19 cellular contexts compared by ENCODE assay signal in the genomic region with DNA sequence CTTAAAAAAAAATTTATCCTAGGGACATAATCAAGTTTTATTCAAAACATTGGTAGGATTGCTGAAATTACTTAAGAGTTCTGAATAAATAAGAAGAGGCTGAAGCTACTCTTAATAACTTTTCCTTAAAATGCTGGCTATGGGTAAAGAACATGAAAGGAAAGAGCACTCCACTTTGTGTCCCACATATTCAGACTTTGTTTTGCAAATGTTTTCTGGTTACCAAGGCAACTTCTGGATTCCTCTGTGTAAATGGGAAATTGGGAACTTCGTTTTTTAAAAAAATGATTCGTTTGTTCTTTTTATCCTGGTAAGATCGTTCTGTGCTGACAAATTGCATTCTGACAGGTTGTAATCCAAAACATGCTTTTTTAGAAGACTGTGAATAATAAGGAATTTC.
DNase-seq lines count a peak whose midpoint lies in the region; ATAC-seq and TF ChIP-seq lines count a peak whose summit lies in the region.
"Had no signal": no experiment of that assay in that cellular context is flagged by ENCODE, and none has a peak within 500 bp of the region (broad histone marks: within the 10 kb centered on the region; RNA-seq: fewer than 3 reads in every experiment).

No MANE protein-coding gene starts in this region.

- no peaks in the 10 kb centered on the region for H3K9me3 ChIP-seq in adipocyte (ENCODE audit: control insufficient read depth, low read length)
- no peaks in the 10 kb centered on the region for H3K9me3 ChIP-seq in gastroesophageal sphincter
- H3K9me3 ChIP-seq in neural cell (ENCODE audit: low read length), result no peaks in the 10 kb centered on the region
- H3K9me3 ChIP-seq: body of pancreas, SK-N-SH had no signal

- 0 to 1% methylated on average over 3 of the region's 3 CpGs for WGBS in gastroesophageal sphincter (ENCODE audit: low coverage in 1 of 2), 2 donors

- H3K4me2 ChIP-seq in neural cell (ENCODE audit: low read length), result no peak overlapping the region
- H3K4me2 ChIP-seq: SK-N-SH had no signal

- H2AFZ ChIP-seq in neural cell (ENCODE audit: low read depth, low read length), result no peak overlapping the region

- TF ChIP-seq EP300 in gastroesophageal sphincter (IDR thresholded peaks at IDR 0.05) (no peak), neural cell (conservative IDR thresholded peaks at IDR 0.05; ENCODE audit: poor library complexity, severe bottlenecking) (peak; percentile 12)

- no peak for TF ChIP-seq POLR2A in gastroesophageal sphincter (IDR thresholded peaks at IDR 0.05)

- DNase-seq in BJ (ENCODE audit: low read depth), result peak; percentile 59
- peak; percentile 60 for DNase-seq in adipocyte (ENCODE audit: low read depth)
- no peak for DNase-seq in SKM-1 treated with dmso at 0.1 percent for 144 hours (lab: John Stamatoyannopoulos, UW; ENCODE audit: unreplicated experiment)
- no peak for DNase-seq in stimulated activated naive CD8-positive, alpha-beta T cell treated with anti-CD3 and anti-CD28 coated beads, Interleukin-15, Interleukin-2, amounts not matched to agents 100 U/mL and 50 U/mL, for 24 hours
- DNase-seq in ACHN, result no peak
- DNase-seq: activated CD4-positive, alpha-beta memory T cell treated with anti-CD3 and anti-CD28 coated beads, Interleukin-2, amount 10 ng/mL, durations not matched to agents 7 days and 5 days; activated effector memory CD4-positive, alpha-beta T cell treated with Interleukin-2 at 50 U/mL for 16 hours; AML-193; body of pancreas; DMS 273 treated with DMSO at 0.1 percent for 48 hours; H9; IMR-90; kidney glomerular epithelial cell; NCI-H1092; NCI-H2227 treated with DMSO at 0.1 percent for 48 hours; SK-N-SH had no signal

- peak; percentile 64 for ATAC-seq in gastroesophageal sphincter
- no peak for ATAC-seq in HG02973 (IDR thresholded peaks at IDR 0.05; ENCODE audit: unreplicated experiment)
- ATAC-seq in stimulated activated naive CD8-positive, alpha-beta T cell treated with anti-CD3 and anti-CD28 coated beads, Interleukin-15, Interleukin-2, amounts not matched to agents 100 U/mL and 50 U/mL, for 24 hours, result no peak
- ATAC-seq: body of pancreas had no signal

- no peak for TF ChIP-seq RAD21 in neural cell (conservative IDR thresholded peaks at IDR 0.05)

- H3K9ac ChIP-seq in adipocyte (ENCODE audit: low read length) (no peak overlapping the region), neural cell (ENCODE audit: low read length) (no peak overlapping the region)
- H3K9ac ChIP-seq: SK-N-SH had no signal

- CTCF ChIA-PET in BJ (lab: Yijun Ruan, JAX), result no interaction called here

- no peaks in the 10 kb centered on the region for H3K4me1 ChIP-seq in adipocyte (ENCODE audit: control insufficient read depth, insufficient read depth, low read length)
- H3K4me1 ChIP-seq in gastroesophageal sphincter, result peaks cover 1 to 33% (median 7%) of the 10 kb centered on the region in 3 donors
- H3K4me1 ChIP-seq: body of pancreas had no signal

- POLR2A ChIA-PET in BJ (lab: Charles Lee), result no interaction called here

- H3K36me3 ChIP-seq in BJ (ENCODE audit: control insufficient read depth, insufficient read depth, low read length) (no peaks in the 10 kb centered on the region), adipocyte (ENCODE audit: control insufficient read depth, insufficient read depth, low read length, severe bottlenecking) (no peaks in the 10 kb centered on the region), gastroesophageal sphincter (no peaks in the 10 kb centered on the region), neural cell (ENCODE audit: insufficient read depth, low read length) (no peaks in the 10 kb centered on the region)

- in situ Hi-C loops in ACHN (cut with HindIII; ENCODE audit: low pct_ligation_motif_present, low pct_unique_long_range_greater_than_20kb, low sequenced_read_pairs), result no loop called here

- H3K27me3 ChIP-seq in BJ (ENCODE audit: control insufficient read depth, insufficient read depth, low read length) (no peaks in the 10 kb centered on the region), adipocyte (replicated peaks; ENCODE audit: control insufficient read depth, insufficient read depth, low read length) (no peaks in the 10 kb centered on the region), gastroesophageal sphincter (no peaks in the 10 kb centered on the region), neural cell (ENCODE audit: insufficient read depth, low read depth, low read length) (no peaks in the 10 kb centered on the region)
- H3K27me3 ChIP-seq: body of pancreas had no signal

- TF ChIP-seq CTCF in BJ (IDR thresholded peaks at IDR 0.05; ENCODE audit: insufficient read depth, low read depth, low read length), result no peak
- no peak for TF ChIP-seq CTCF in gastroesophageal sphincter (IDR thresholded peaks at IDR 0.05)
- no peak for TF ChIP-seq CTCF in neural cell (IDR thresholded peaks at IDR 0.05; ENCODE audit: poor library complexity, severe bottlenecking)

- no peaks in the 10 kb centered on the region for H3K9me2 ChIP-seq in neural cell (ENCODE audit: insufficient read depth, low read length)
- H3K9me2 ChIP-seq: SK-N-SH had no signal

- no peak overlapping the region for H3K4me3 ChIP-seq in BJ (ENCODE audit: low read depth, low read length)
- no peak overlapping the region for H3K4me3 ChIP-seq in adipocyte (ENCODE audit: low read length)
- no peak overlapping the region for H3K4me3 ChIP-seq in gastroesophageal sphincter
- H3K4me3 ChIP-seq in neural cell (ENCODE audit: low read length), result no peak overlapping the region
- H3K4me3 ChIP-seq: body of pancreas had no signal

- no peaks in the 10 kb centered on the region for H3K79me2 ChIP-seq in neural cell (replicated peaks; ENCODE audit: insufficient read depth, low read length)

- peaks cover 4% of the 10 kb centered on the region for H3F3A ChIP-seq in neural cell (ENCODE audit: insufficient read depth, low read length, poor library complexity, severe bottlenecking)

- H3K27ac ChIP-seq in gastroesophageal sphincter (peak overlapping the region; percentile 65 to 79 (median 74)), neural cell (ENCODE audit: low read length) (no peak overlapping the region)
- H3K27ac ChIP-seq: body of pancreas had no signal

- H4K20me1 ChIP-seq in neural cell (ENCODE audit: insufficient read depth), result no peaks in the 10 kb centered on the region

TF ChIP-seq in neural cell, 6 proteins besides CTCF, POLR2A, EP300 and RAD21:
- TF ChIP-seq, protein P1, sequence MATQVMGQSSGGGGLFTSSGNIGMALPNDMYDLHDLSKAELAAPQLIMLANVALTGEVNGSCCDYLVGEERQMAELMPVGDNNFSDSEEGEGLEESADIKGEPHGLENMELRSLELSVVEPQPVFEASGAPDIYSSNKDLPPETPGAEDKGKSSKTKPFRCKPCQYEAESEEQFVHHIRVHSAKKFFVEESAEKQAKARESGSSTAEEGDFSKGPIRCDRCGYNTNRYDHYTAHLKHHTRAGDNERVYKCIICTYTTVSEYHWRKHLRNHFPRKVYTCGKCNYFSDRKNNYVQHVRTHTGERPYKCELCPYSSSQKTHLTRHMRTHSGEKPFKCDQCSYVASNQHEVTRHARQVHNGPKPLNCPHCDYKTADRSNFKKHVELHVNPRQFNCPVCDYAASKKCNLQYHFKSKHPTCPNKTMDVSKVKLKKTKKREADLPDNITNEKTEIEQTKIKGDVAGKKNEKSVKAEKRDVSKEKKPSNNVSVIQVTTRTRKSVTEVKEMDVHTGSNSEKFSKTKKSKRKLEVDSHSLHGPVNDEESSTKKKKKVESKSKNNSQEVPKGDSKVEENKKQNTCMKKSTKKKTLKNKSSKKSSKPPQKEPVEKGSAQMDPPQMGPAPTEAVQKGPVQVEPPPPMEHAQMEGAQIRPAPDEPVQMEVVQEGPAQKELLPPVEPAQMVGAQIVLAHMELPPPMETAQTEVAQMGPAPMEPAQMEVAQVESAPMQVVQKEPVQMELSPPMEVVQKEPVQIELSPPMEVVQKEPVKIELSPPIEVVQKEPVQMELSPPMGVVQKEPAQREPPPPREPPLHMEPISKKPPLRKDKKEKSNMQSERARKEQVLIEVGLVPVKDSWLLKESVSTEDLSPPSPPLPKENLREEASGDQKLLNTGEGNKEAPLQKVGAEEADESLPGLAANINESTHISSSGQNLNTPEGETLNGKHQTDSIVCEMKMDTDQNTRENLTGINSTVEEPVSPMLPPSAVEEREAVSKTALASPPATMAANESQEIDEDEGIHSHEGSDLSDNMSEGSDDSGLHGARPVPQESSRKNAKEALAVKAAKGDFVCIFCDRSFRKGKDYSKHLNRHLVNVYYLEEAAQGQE (IDR thresholded peaks at IDR 0.05; ENCODE audit: borderline replicate concordance), result no peak
- no peak for TF ChIP-seq POLR2AphosphoS5 (IDR thresholded peaks at IDR 0.05)
- TF ChIP-seq SMC3 (conservative IDR thresholded peaks at IDR 0.05; ENCODE audit: poor library complexity), result no peak
- TF ChIP-seq MXI1 (conservative IDR thresholded peaks at IDR 0.05; ENCODE audit: poor library complexity, severe bottlenecking), result no peak
- no peak for TF ChIP-seq EZH2 (IDR thresholded peaks at IDR 0.05; ENCODE audit: borderline replicate concordance, insufficient read depth, low read length, poor library complexity, severe bottlenecking)
- no peak for TF ChIP-seq TAF1 (IDR thresholded peaks at IDR 0.05; ENCODE audit: low read depth)

Comparison
In these comparisons a context has a peak if more than half of its experiments do, and no peak if none do; other contexts are left out.
1. DNase-seq: peak in BJ (single experiment) and adipocyte (single experiment); none in SKM-1 treated with dmso at 0.1 percent for 144 hours (single experiment), stimulated activated naive CD8-positive, alpha-beta T cell treated with anti-CD3 and anti-CD28 coated beads, Interleukin-15, Interleukin-2, amounts not matched to agents 100 U/mL and 50 U/mL, for 24 hours (single experiment) and ACHN (single experiment).